9 cellular contexts compared by ENCODE assay signal in the genomic region with DNA sequence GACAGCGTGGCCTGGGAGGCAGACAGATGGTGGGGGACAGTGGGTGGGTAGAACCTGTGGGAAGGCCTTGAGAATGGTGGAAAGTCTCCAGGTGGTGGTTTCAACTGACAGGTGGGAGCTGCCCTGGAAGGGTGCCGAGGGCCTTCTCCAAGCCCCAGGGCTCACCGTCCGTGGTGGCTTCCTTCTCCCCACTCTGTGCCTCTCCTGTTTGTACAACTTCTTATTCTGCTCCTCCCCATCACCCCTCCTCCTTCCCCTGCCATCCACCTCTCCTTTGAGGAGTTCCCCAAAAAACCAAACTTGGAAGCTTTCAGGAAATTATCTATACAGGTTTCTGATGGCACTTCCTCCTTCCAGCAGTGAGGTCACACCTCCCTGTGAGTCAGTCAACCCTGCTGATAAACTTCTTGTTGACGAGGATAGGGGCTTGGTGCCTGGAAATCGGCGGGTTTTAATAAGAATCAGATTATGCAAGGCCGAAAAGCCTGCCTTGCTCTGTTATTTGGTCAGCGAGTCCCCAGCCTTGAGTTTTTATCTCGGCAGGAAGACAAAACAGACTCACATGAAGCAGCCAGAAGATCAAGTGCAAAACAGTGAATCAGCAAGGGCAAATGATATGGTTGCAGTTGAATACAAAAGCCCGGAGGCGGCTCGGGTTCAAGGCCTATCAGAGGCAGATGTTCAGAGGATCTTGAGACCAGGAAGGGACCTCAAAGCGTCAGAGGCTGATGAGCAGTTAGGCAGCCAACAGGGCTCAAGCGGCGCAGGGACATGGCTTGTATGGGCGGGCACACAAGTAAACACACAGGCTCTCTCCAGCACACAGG. TPM values are rescaled to one million over a fixed set of nuclear protein-coding genes. Genes with fewer than 3 reads are reported as not detected.
DNase-seq lines count a peak whose midpoint lies in the region; TF ChIP-seq lines count a peak whose summit lies in the region.
"Had no signal": no experiment of that assay in that cellular context is flagged by ENCODE, and none has a peak within 500 bp of the region (broad histone marks: within the 10 kb centered on the region; RNA-seq: fewer than 3 reads in every experiment).

No MANE protein-coding gene starts in this region.

- H3K9ac ChIP-seq in H9 (ENCODE audit: extremely low read depth, insufficient read length, low read length), result no peak overlapping the region
- H3K9ac ChIP-seq in trophoblast cell (ENCODE audit: low read length), result no peak overlapping the region
- H3K9ac ChIP-seq: KMS-11 had no signal

- H2BK15ac ChIP-seq in H9 (ENCODE audit: low read depth, low read length), result no peak overlapping the region

- peak overlapping the region in 1 of 2 experiments; percentile 40; a peak in 2 of 5 replicates for H3K4me3 Mint-ChIP-seq in H9

- H2AFZ ChIP-seq in H9 (ENCODE audit: low read length) (no peak overlapping the region), trophoblast cell (ENCODE audit: insufficient read depth, low read length, poor library complexity) (no peak overlapping the region)

- no peak overlapping the region for H3K23ac ChIP-seq in H9 (ENCODE audit: insufficient read length, low read depth, low read length)
- no peak overlapping the region for H3K23ac ChIP-seq in trophoblast cell (ENCODE audit: low read length)

- H3K56ac ChIP-seq in H9 (ENCODE audit: insufficient read length, low read depth, low read length), result no peak overlapping the region

- WGBS in H9 (ENCODE audit: extremely low coverage, insufficient read length, low lambda C conversion rate), result no CpG with 5 or more reads among the region's 17 CpGs
- WGBS in esophagus squamous epithelium, 2 donors, result 64 to 67% methylated on average over 12 to 17 of the region's 17 CpGs
- no CpG with 5 or more reads among the region's 17 CpGs for WGBS in trophoblast cell (ENCODE audit: extremely low coverage, insufficient coverage, insufficient read length)

- H3T11ph ChIP-seq in H9 (ENCODE audit: low read length), result no peak overlapping the region

- H2AK5ac ChIP-seq in H9 (ENCODE audit: insufficient read length, low read length), result no peak overlapping the region
- H2AK5ac ChIP-seq in trophoblast cell (ENCODE audit: low read length), result no peak overlapping the region

- no peaks in the 10 kb centered on the region for H3K9me3 ChIP-seq in H9 (ENCODE audit: control insufficient read depth, low read depth, low read length)
- no peaks in the 10 kb centered on the region for H3K9me3 ChIP-seq in esophagus squamous epithelium
- H3K9me3 ChIP-seq in trophoblast cell (ENCODE audit: insufficient read depth, low read depth, low read length), result peaks cover 2% of the 10 kb centered on the region

- H3K36me3 ChIP-seq in esophagus squamous epithelium (peaks cover 0 to 38% (median 0%) of the 10 kb centered on the region in 3 donors), trophoblast cell (ENCODE audit: control insufficient read depth in 1 of 2, insufficient read depth in 2 of 2, low read length in 2 of 2) (peaks cover 3 to 11% of the 10 kb centered on the region in 2 experiments)

- TF ChIP-seq CTCF in H9 (conservative IDR thresholded peaks at IDR 0.05) (no peak), esophagus squamous epithelium (IDR thresholded peaks at IDR 0.05) (no peak)

- H3K36me3 Mint-ChIP-seq in H9 (ENCODE audit: insufficient read depth in 1 of 3, low read depth in 3 of 3), result peaks cover 23 to 53% (median 51%) of the 10 kb centered on the region in 3 experiments

- peak overlapping the region; percentile 52 to 94 (median 57); a peak in 6 of 7 replicates for H3K27ac Mint-ChIP-seq in H9

- no peaks in the 10 kb centered on the region for H3K23me2 ChIP-seq in H9 (ENCODE audit: insufficient read length, low read depth, low read length, poor library complexity, severe bottlenecking)

- H3K4ac ChIP-seq in H9 (ENCODE audit: low read depth, low read length) (no peak overlapping the region), trophoblast cell (ENCODE audit: low read depth, low read length) (no peak overlapping the region)

- TF ChIP-seq POLR2A in esophagus squamous epithelium (IDR thresholded peaks at IDR 0.05), result no peak

- H2BK12ac ChIP-seq in H9 (ENCODE audit: insufficient read length, low read depth, low read length), result no peak overlapping the region
- no peak overlapping the region for H2BK12ac ChIP-seq in trophoblast cell (ENCODE audit: low read length)

- peaks cover 39 to 50% of the 10 kb centered on the region in 2 experiments for H3K4me1 Mint-ChIP-seq in H9

- no peaks in the 10 kb centered on the region for H4K20me1 ChIP-seq in H9 (ENCODE audit: control insufficient read depth, insufficient read depth, insufficient read length)

- no peak overlapping the region for H4K5ac ChIP-seq in H9 (ENCODE audit: insufficient read length, low read depth, low read length)

- H2BK20ac ChIP-seq in H9 (ENCODE audit: low read depth, low read length, poor library complexity, severe bottlenecking), result no peak overlapping the region

- H3K14ac ChIP-seq in H9 (ENCODE audit: insufficient read depth, low read length) (peak overlapping the region; percentile 8; the same call in 1 of the 2 replicates), trophoblast cell (ENCODE audit: low read length) (no peak overlapping the region)

- no peaks in the 10 kb centered on the region for H3K79me1 ChIP-seq in H9 (ENCODE audit: insufficient read depth, low read depth, low read length, poor library complexity, severe bottlenecking)
- peaks cover 9% of the 10 kb centered on the region for H3K79me1 ChIP-seq in trophoblast cell (ENCODE audit: low read length)

- H4K12ac ChIP-seq in trophoblast cell (ENCODE audit: low read depth, low read length), result no peak overlapping the region

- H3K4me1 ChIP-seq in H9 (ENCODE audit: insufficient read depth, low read length), result peaks cover 14% of the 10 kb centered on the region; the same call in 1 of the 2 replicates
- H3K4me1 ChIP-seq in esophagus squamous epithelium, result peaks cover 0 to 73% (median 31%) of the 10 kb centered on the region in 3 donors
- H3K4me1 ChIP-seq in trophoblast cell (ENCODE audit: control insufficient read depth in 1 of 2, insufficient read depth in 2 of 2, low read length in 2 of 2), result peaks cover 14 to 17% of the 10 kb centered on the region in 2 experiments

- no peak overlapping the region for H2BK120ac ChIP-seq in H9 (ENCODE audit: low read depth, low read length, poor library complexity, severe bottlenecking)
- no peak overlapping the region for H2BK120ac ChIP-seq in trophoblast cell (ENCODE audit: insufficient read depth, low read length, poor library complexity)

- H3K27me3 Mint-ChIP-seq in H9 (ENCODE audit: low read depth), result no peaks in the 10 kb centered on the region

- H3K79me2 ChIP-seq in H9 (ENCODE audit: insufficient read depth, low read length), result peaks cover 2% of the 10 kb centered on the region; the same call in 1 of the 2 replicates
- no peaks in the 10 kb centered on the region for H3K79me2 ChIP-seq in trophoblast cell (ENCODE audit: control insufficient read depth, insufficient read depth, low read length, poor library complexity)

- H3K27me3 ChIP-seq in H9 (ENCODE audit: insufficient read depth, low read length), result no peaks in the 10 kb centered on the region
- no peaks in the 10 kb centered on the region for H3K27me3 ChIP-seq in esophagus squamous epithelium
- no peaks in the 10 kb centered on the region for H3K27me3 ChIP-seq in trophoblast cell (ENCODE audit: insufficient read depth, low read length)

- H4K8ac ChIP-seq in H9 (replicated peaks; ENCODE audit: insufficient read length, low read depth, low read length) (no peak overlapping the region), trophoblast cell (ENCODE audit: low read depth, low read length) (no peak overlapping the region)

- H3K4me3 ChIP-seq in esophagus squamous epithelium (no peak overlapping the region), trophoblast cell (ENCODE audit: low read depth, low read length) (no peak overlapping the region)

- no peaks in the 10 kb centered on the region for H3K9me3 Mint-ChIP-seq in H9

- H4K91ac ChIP-seq in H9 (ENCODE audit: insufficient read length, low read depth, low read length), result no peak overlapping the region
- no peak overlapping the region for H4K91ac ChIP-seq in trophoblast cell (ENCODE audit: low read depth, low read length)

- no peak for DNase-seq in H9
- peak; percentile 86 for DNase-seq in SIG-M5 treated with dmso at 0.1 percent for 504 hours (lab: John Stamatoyannopoulos, UW; ENCODE audit: unreplicated experiment)
- no peak for DNase-seq in esophagus squamous epithelium (lab: John Stamatoyannopoulos, UW)
- peak; percentile 93 to 94 for DNase-seq in trophoblast cell
- no peak for DNase-seq in NCI-H2081 treated with DMSO at 0.1 percent for 48 hours (lab: John Stamatoyannopoulos, UW)
- DNase-seq in epidermal melanocyte (ENCODE audit: insufficient read length, low spot score), result no peak
- no peak for DNase-seq in hippocampal formation (lab: John Stamatoyannopoulos, UW)
- no peak for DNase-seq in activated gamma-delta T cell treated with Interleukin-2 at 50 U/mL for 16 hours

- no peak overlapping the region for H3K27ac ChIP-seq in H9 (ENCODE audit: insufficient read length, low read depth, low read length)
- H3K27ac ChIP-seq in esophagus squamous epithelium, result peak overlapping the region; percentile 45 to 86 (median 60)
- no peak overlapping the region for H3K27ac ChIP-seq in trophoblast cell (ENCODE audit: low read depth, low read length)
- H3K27ac ChIP-seq: KMS-11 had no signal

- intact Hi-C loops in esophagus squamous epithelium (cut with DNase I), result no loop called here

- H3K4me2 ChIP-seq in H9 (ENCODE audit: insufficient read depth, insufficient read length, low read length) (no peak overlapping the region), trophoblast cell (ENCODE audit: low read length) (no peak overlapping the region)
- H3K4me2 ChIP-seq: KMS-11 had no signal

- H2BK5ac ChIP-seq in H9 (ENCODE audit: insufficient read length, low read length), result no peak overlapping the region
- H2BK5ac ChIP-seq in trophoblast cell (ENCODE audit: low read depth, low read length, poor library complexity), result no peak overlapping the region

- H3K18ac ChIP-seq in H9 (ENCODE audit: insufficient read length, low read depth, low read length), result no peak overlapping the region
- no peak overlapping the region for H3K18ac ChIP-seq in trophoblast cell (ENCODE audit: low read length)

RNA-seq across cellular contexts. Expression of gene ST3GAL4, which starts 9.5 kb away (rescaled TPM):
- 12.2 and 13.6 TPM in 2 replicates for total RNA-seq in H9 (2021)
- total RNA-seq in esophagus squamous epithelium, result 100 to 1,000 TPM in 1 of 4 donors, 10 to 100 TPM in 3; 31.0 to 110 (median 51.2) TPM
- polyA plus RNA-seq in trophoblast cell (2013), result 16.1 and 17.5 TPM in 2 replicates

RNA-seq across cellular contexts. Expression of gene DCPS, which starts 42.1 kb away (rescaled TPM):
- total RNA-seq in H9 (2021) (24.4 and 27.7 TPM in 2 replicates), esophagus squamous epithelium (10 to 100 TPM; 12.0 to 25.7 (median 14.9) TPM)
- polyA plus RNA-seq in trophoblast cell (2013), result 11.2 and 12.2 TPM in 2 replicates

Comparison
In these comparisons a context has a peak if more than half of its experiments do, and no peak if none do; other contexts are left out.
1. DNase-seq: peak in SIG-M5 treated with dmso at 0.1 percent for 504 hours (single experiment) and trophoblast cell (2 of 2); none in H9 (single experiment), esophagus squamous epithelium (single experiment), NCI-H2081 treated with DMSO at 0.1 percent for 48 hours (single experiment), epidermal melanocyte (single experiment), hippocampal formation (0 of 2) and activated gamma-delta T cell treated with Interleukin-2 at 50 U/mL for 16 hours (single experiment).
2. H3K27ac ChIP-seq: peak in esophagus squamous epithelium (4 of 4); none in H9 (single experiment) and trophoblast cell (single experiment).